ENCODE assay signal across 1 cellular context in the genomic region with DNA sequence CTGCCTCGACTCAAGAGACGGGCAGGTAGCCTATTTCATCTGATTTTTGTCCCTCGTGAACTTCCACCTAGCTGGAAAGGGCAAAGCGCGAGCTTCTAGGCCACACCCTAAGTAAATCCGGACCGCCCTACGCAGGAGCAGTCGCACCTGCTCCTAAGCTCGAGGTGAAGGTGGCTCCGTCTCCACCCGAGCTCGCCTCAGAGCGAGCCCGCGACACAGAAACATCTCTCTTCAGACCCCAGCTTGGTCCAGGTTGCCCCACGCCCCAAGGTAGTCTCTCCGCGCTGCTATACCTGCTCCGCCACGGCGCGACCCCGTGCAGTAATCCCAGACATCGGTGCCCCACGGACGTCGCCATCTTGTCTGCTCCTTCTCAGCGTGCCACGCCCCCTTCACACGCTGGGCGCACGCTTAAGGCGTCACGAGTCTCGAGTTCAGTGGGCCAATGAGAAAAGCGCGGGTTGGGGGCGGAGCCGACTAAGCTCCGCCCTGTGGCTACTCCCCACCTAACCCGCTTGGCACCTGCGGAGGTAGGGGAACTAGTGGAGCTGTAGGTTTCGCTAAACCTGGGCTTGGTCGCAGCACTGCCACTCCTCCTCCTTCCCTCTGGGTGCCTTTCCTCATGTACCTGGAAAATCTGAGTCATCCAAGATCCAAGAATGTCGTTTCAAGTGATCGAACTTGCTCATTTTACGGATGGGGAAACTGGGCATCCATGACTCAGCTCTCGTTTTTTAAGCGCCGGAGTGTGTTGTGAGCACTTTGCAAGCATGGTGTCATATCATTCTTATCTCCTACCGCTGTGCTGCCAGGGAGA.
A peak's percentile ranks its signal among the peaks of the same experiment; 100 is the strongest.
TF ChIP-seq lines count a peak whose summit lies in the region.

A gene (minus strand): TSS at position 365 of the 817 bp plus-strand sequence. CDS start 7 bp downstream, at position 358.

TF ChIP-seq in HEK293, 187 proteins besides CTCF, POLR2A, EP300 and RAD21 (continued from another document and continues in another):
- TF ChIP-seq ZBTB21 (tag by site-specific recombination; IDR thresholded peaks at IDR 0.05) (no peak; the same call in 1 of the 2 replicates), YY1 (tag by site-specific recombination; IDR thresholded peaks at IDR 0.05) (peak; percentile 92), ZBTB1 (tag by site-specific recombination; IDR thresholded peaks at IDR 0.05) (no peak), KLF10 (tag by site-specific recombination; IDR thresholded peaks at IDR 0.05) (peak; percentile 95), ZNF621 (tag by site-specific recombination; IDR thresholded peaks at IDR 0.05) (no peak), ZNF416 (tag by site-specific recombination; IDR thresholded peaks at IDR 0.05) (no peak), ZNF214 (tag by site-specific recombination; IDR thresholded peaks at IDR 0.05; ENCODE audit: borderline replicate concordance) (no peak), ZNF660 (tag by site-specific recombination; IDR thresholded peaks at IDR 0.05) (peak; percentile 75; the same call in 1 of the 2 replicates), MZF1 (tag by site-specific recombination; IDR thresholded peaks at IDR 0.05; ENCODE audit: borderline replicate concordance) (no peak), ZNF549 (tag by site-specific recombination; IDR thresholded peaks at IDR 0.05) (no peak), ZNF202 (tag by site-specific recombination; IDR thresholded peaks at IDR 0.05; ENCODE audit: borderline replicate concordance) (no peak), KLF8 (tag by site-specific recombination; IDR thresholded peaks at IDR 0.05) (peak; percentile 97), YY2 (tag by site-specific recombination; IDR thresholded peaks at IDR 0.05) (peak; percentile 99), ZFP41 (tag by site-specific recombination; IDR thresholded peaks at IDR 0.05; ENCODE audit: borderline replicate concordance) (no peak), ZNF530 (tag by site-specific recombination; IDR thresholded peaks at IDR 0.05; ENCODE audit: low read depth) (no peak), SALL2 (tag by site-specific recombination; IDR thresholded peaks at IDR 0.05; ENCODE audit: borderline replicate concordance) (no peak), PRDM1 (tag by site-specific recombination; IDR thresholded peaks at IDR 0.05) (peak; percentile 77), ZNF600 (tag by site-specific recombination; IDR thresholded peaks at IDR 0.05) (peak; percentile 71), ZNF785 (tag by site-specific recombination; IDR thresholded peaks at IDR 0.05) (no peak), HOXA7 (CRISPR knock-in tag; IDR thresholded peaks at IDR 0.05; ENCODE audit: borderline replicate concordance) (no peak), KLF7 (tag by site-specific recombination; IDR thresholded peaks at IDR 0.05; ENCODE audit: borderline replicate concordance) (peak; percentile 97), SP2 (tag by site-specific recombination; IDR thresholded peaks at IDR 0.05) (peak; percentile 89), GLIS2 (tag by site-specific recombination; IDR thresholded peaks at IDR 0.05) (no peak), ZNF248 (tag by site-specific recombination; IDR thresholded peaks at IDR 0.05) (no peak), ZNF132 (tag by site-specific recombination; IDR thresholded peaks at IDR 0.05; ENCODE audit: borderline replicate concordance) (no peak), ZNF426 (tag by site-specific recombination; IDR thresholded peaks at IDR 0.05) (no peak), ZNF701 (tag by site-specific recombination; IDR thresholded peaks at IDR 0.05) (no peak), ZNF658 (tag by site-specific recombination; IDR thresholded peaks at IDR 0.05) (no peak), ZNF670 (tag by site-specific recombination; IDR thresholded peaks at IDR 0.05; ENCODE audit: low read depth) (no peak), ZNF24 (tag by site-specific recombination; IDR thresholded peaks at IDR 0.05) (peak; percentile 44), ZNF23 (tag by site-specific recombination; IDR thresholded peaks at IDR 0.05; ENCODE audit: borderline replicate concordance) (no peak), ZNF133 (tag by site-specific recombination; IDR thresholded peaks at IDR 0.05) (no peak), IKZF3 (tag by site-specific recombination; IDR thresholded peaks at IDR 0.05) (no peak), ZNF837 (tag by site-specific recombination; IDR thresholded peaks at IDR 0.05) (no peak), ZNF404 (tag by site-specific recombination; IDR thresholded peaks at IDR 0.05) (no peak), OSR2 (tag by site-specific recombination; IDR thresholded peaks at IDR 0.05) (0 out of 2 replicates have a peak, but pooled peaks have one; percentile 8), KLF9 (tag by site-specific recombination; IDR thresholded peaks at IDR 0.05; ENCODE audit: low read depth) (peak; percentile 100)
- TF ChIP-seq, protein P1, sequence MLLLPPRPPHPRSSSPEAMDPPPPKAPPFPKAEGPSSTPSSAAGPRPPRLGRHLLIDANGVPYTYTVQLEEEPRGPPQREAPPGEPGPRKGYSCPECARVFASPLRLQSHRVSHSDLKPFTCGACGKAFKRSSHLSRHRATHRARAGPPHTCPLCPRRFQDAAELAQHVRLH (tag by site-specific recombination; IDR thresholded peaks at IDR 0.05): 0 out of 2 replicates have a peak, but pooled peaks have one; percentile 29
- TF ChIP-seq, protein P2, sequence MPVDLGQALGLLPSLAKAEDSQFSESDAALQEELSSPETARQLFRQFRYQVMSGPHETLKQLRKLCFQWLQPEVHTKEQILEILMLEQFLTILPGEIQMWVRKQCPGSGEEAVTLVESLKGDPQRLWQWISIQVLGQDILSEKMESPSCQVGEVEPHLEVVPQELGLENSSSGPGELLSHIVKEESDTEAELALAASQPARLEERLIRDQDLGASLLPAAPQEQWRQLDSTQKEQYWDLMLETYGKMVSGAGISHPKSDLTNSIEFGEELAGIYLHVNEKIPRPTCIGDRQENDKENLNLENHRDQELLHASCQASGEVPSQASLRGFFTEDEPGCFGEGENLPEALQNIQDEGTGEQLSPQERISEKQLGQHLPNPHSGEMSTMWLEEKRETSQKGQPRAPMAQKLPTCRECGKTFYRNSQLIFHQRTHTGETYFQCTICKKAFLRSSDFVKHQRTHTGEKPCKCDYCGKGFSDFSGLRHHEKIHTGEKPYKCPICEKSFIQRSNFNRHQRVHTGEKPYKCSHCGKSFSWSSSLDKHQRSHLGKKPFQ (tag by site-specific recombination; IDR thresholded peaks at IDR 0.05): no peak
- TF ChIP-seq, protein P3, sequence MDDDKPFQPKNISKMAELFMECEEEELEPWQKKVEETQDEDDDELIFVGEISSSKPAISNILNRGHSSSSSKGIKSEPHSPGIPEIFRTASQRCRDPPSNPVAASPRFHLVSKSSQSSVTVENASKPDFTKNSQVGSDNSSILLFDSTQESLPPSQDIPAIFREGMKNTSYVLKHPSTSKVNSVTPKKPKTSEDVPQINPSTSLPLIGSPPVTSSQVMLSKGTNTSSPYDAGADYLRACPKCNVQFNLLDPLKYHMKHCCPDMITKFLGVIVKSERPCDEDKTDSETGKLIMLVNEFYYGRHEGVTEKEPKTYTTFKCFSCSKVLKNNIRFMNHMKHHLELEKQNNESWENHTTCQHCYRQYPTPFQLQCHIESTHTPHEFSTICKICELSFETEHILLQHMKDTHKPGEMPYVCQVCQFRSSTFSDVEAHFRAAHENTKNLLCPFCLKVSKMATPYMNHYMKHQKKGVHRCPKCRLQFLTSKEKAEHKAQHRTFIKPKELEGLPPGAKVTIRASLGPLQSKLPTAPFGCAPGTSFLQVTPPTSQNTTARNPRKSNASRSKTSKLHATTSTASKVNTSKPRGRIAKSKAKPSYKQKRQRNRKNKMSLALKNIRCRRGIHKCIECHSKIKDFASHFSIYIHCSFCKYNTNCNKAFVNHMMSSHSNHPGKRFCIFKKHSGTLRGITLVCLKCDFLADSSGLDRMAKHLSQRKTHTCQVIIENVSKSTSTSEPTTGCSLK (tag by site-specific recombination; IDR thresholded peaks at IDR 0.05): no peak
- TF ChIP-seq, protein P4, sequence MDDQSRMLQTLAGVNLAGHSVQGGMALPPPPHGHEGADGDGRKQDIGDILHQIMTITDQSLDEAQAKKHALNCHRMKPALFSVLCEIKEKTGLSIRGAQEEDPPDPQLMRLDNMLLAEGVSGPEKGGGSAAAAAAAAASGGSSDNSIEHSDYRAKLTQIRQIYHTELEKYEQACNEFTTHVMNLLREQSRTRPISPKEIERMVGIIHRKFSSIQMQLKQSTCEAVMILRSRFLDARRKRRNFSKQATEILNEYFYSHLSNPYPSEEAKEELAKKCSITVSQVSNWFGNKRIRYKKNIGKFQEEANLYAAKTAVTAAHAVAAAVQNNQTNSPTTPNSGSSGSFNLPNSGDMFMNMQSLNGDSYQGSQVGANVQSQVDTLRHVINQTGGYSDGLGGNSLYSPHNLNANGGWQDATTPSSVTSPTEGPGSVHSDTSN (CRISPR knock-in tag; IDR thresholded peaks at IDR 0.05): no peak; the same call in 1 of the 2 replicates
- TF ChIP-seq, protein P5, sequence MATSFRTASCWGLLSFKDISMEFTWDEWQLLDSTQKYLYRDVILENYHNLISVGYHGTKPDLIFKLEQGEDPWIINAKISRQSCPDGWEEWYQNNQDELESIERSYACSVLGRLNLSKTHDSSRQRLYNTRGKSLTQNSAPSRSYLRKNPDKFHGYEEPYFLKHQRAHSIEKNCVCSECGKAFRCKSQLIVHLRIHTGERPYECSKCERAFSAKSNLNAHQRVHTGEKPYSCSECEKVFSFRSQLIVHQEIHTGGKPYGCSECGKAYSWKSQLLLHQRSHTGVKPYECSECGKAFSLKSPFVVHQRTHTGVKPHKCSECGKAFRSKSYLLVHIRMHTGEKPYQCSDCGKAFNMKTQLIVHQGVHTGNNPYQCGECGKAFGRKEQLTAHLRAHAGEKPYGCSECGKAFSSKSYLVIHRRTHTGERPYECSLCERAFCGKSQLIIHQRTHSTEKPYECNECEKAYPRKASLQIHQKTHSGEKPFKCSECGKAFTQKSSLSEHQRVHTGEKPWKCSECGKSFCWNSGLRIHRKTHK (tag by site-specific recombination; IDR thresholded peaks at IDR 0.05): no peak
- TF ChIP-seq, protein P6, sequence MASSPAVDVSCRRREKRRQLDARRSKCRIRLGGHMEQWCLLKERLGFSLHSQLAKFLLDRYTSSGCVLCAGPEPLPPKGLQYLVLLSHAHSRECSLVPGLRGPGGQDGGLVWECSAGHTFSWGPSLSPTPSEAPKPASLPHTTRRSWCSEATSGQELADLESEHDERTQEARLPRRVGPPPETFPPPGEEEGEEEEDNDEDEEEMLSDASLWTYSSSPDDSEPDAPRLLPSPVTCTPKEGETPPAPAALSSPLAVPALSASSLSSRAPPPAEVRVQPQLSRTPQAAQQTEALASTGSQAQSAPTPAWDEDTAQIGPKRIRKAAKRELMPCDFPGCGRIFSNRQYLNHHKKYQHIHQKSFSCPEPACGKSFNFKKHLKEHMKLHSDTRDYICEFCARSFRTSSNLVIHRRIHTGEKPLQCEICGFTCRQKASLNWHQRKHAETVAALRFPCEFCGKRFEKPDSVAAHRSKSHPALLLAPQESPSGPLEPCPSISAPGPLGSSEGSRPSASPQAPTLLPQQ (tag by site-specific recombination; IDR thresholded peaks at IDR 0.05): 0 out of 2 replicates have a peak, but pooled peaks have one; percentile 38
- TF ChIP-seq, protein P7, sequence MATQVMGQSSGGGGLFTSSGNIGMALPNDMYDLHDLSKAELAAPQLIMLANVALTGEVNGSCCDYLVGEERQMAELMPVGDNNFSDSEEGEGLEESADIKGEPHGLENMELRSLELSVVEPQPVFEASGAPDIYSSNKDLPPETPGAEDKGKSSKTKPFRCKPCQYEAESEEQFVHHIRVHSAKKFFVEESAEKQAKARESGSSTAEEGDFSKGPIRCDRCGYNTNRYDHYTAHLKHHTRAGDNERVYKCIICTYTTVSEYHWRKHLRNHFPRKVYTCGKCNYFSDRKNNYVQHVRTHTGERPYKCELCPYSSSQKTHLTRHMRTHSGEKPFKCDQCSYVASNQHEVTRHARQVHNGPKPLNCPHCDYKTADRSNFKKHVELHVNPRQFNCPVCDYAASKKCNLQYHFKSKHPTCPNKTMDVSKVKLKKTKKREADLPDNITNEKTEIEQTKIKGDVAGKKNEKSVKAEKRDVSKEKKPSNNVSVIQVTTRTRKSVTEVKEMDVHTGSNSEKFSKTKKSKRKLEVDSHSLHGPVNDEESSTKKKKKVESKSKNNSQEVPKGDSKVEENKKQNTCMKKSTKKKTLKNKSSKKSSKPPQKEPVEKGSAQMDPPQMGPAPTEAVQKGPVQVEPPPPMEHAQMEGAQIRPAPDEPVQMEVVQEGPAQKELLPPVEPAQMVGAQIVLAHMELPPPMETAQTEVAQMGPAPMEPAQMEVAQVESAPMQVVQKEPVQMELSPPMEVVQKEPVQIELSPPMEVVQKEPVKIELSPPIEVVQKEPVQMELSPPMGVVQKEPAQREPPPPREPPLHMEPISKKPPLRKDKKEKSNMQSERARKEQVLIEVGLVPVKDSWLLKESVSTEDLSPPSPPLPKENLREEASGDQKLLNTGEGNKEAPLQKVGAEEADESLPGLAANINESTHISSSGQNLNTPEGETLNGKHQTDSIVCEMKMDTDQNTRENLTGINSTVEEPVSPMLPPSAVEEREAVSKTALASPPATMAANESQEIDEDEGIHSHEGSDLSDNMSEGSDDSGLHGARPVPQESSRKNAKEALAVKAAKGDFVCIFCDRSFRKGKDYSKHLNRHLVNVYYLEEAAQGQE (tag by site-specific recombination; IDR thresholded peaks at IDR 0.05): no peak; the same call in 1 of the 2 replicates
- TF ChIP-seq, protein P8, sequence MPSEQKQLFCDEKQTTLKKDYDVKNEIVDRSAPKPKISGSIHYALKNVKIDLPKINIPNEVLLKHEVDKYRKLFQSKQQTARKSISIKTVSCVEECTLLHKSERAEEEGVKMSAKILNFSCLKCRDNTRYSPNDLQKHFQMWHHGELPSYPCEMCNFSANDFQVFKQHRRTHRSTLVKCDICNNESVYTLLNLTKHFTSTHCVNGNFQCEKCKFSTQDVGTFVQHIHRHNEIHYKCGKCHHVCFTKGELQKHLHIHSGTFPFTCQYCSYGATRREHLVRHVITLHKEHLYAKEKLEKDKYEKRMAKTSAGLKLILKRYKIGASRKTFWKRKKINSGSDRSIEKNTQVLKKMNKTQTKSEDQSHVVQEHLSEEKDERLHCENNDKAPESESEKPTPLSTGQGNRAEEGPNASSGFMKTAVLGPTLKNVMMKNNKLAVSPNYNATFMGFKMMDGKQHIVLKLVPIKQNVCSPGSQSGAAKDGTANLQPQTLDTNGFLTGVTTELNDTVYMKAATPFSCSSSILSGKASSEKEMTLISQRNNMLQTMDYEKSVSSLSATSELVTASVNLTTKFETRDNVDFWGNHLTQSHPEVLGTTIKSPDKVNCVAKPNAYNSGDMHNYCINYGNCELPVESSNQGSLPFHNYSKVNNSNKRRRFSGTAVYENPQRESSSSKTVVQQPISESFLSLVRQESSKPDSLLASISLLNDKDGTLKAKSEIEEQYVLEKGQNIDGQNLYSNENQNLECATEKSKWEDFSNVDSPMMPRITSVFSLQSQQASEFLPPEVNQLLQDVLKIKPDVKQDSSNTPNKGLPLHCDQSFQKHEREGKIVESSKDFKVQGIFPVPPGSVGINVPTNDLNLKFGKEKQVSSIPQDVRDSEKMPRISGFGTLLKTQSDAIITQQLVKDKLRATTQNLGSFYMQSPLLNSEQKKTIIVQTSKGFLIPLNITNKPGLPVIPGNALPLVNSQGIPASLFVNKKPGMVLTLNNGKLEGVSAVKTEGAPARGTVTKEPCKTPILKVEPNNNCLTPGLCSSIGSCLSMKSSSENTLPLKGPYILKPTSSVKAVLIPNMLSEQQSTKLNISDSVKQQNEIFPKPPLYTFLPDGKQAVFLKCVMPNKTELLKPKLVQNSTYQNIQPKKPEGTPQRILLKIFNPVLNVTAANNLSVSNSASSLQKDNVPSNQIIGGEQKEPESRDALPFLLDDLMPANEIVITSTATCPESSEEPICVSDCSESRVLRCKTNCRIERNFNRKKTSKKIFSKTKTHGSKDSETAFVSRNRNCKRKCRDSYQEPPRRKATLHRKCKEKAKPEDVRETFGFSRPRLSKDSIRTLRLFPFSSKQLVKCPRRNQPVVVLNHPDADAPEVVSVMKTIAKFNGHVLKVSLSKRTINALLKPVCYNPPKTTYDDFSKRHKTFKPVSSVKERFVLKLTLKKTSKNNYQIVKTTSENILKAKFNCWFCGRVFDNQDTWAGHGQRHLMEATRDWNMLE (tag by site-specific recombination; conservative IDR thresholded peaks at IDR 0.05; ENCODE audit: low read depth): no peak
